ENCODE assay signal across 6 cellular contexts in the genomic region with DNA sequence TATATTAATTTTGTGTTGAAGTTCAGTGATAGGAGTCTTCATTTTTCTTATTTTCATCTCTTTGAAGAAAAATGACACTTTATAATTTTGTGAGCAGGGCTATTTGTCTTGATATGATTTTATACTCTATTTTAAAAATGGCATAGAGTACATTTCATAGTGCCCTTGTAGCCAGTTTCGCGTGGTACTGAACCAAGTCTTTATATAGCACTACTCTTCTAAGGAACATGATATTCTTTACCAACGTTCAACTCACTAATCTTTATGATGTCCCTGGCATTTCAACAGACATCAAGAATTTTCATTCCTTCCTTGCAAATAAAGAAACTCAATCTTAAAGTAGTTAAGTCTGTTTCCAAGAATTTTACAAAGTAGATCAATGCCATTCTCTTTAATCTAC.
"Had no signal": no experiment of that assay in that cellular context is flagged by ENCODE, and none has a peak within 500 bp of the region (broad histone marks: within the 10 kb centered on the region; RNA-seq: fewer than 3 reads in every experiment).

No MANE protein-coding gene starts in this region.

- H3K4me3 ChIP-seq: dorsolateral prefrontal cortex, prostate gland, spleen had no signal

- H3K9me3 ChIP-seq: prostate gland, spleen had no signal

- H3K27me3 ChIP-seq: dorsolateral prefrontal cortex, spleen had no signal

- H3K4me1 ChIP-seq: prostate gland had no signal

- H3K36me3 ChIP-seq: prostate gland, spleen had no signal

- DNase-seq: activated naive CD8-positive, alpha-beta T cell treated with anti-CD3 and anti-CD28 coated beads, Interleukin-2, amount 10 ng/mL, durations not matched to agents 7 days and 5 days; islet precursor cell; spleen had no signal

- H3K27ac ChIP-seq: dorsolateral prefrontal cortex, epithelial cell of prostate, prostate gland, spleen had no signal
